In genomic region chr2:70520825-70521224, GRCh38 we compare ENCODE assay signal across 19 cellular contexts. TPM values are rescaled to one million over a fixed set of nuclear protein-coding genes. Genes with fewer than 3 reads are reported as not detected.
A peak's percentile ranks its signal among the peaks of the same experiment; 100 is the strongest.
DNase-seq lines count a peak whose midpoint lies in the region; ATAC-seq, FAIRE-seq and TF ChIP-seq lines count a peak whose summit lies in the region.
"Had no signal": no experiment of that assay in that cellular context is flagged by ENCODE, and none has a peak within 500 bp of the region (broad histone marks: within the 10 kb centered on the region; RNA-seq: fewer than 3 reads in every experiment).

No MANE protein-coding gene starts in this region.

- ATAC-seq in naive thymus-derived CD4-positive, alpha-beta T cell = no peak
- no peak for ATAC-seq in GM19395 (IDR thresholded peaks at IDR 0.05; ENCODE audit: unreplicated experiment)
- ATAC-seq: GM23338, HepG2 had no signal

- H3K27me3 ChIP-seq in PC-9 (ENCODE audit: insufficient read depth, low read depth) = no peaks in the 10 kb centered on the region
- H3K27me3 ChIP-seq in small intestine (ENCODE audit: control insufficient read depth in 2 of 2, insufficient read depth in 2 of 2, low read length in 2 of 2) = no peaks in the 10 kb centered on the region
- H3K27me3 ChIP-seq in naive thymus-derived CD4-positive, alpha-beta T cell (ENCODE audit: control insufficient read depth in 2 of 2, insufficient read depth in 2 of 2, low read length in 2 of 2) = no peaks in the 10 kb centered on the region

- no peak overlapping the region for H2AFZ ChIP-seq in PC-9
- H2AFZ ChIP-seq: GM23338 had no signal

- CTCF ChIA-PET in PC-9 (lab: Charles Lee) = no interaction called here
- CTCF ChIA-PET in naive thymus-derived CD4-positive, alpha-beta T cell (lab: Charles Lee) = no interaction called here

- H3K9me3 ChIP-seq in PC-9 (ENCODE audit: insufficient read depth, low read depth) (no peaks in the 10 kb centered on the region), small intestine (ENCODE audit: control insufficient read depth, low read depth) (no peaks in the 10 kb centered on the region)
- H3K9me3 ChIP-seq in naive thymus-derived CD4-positive, alpha-beta T cell (ENCODE audit: control insufficient read depth in 2 of 3, low read length in 3 of 3) = no peaks in the 10 kb centered on the region

- H3K4me2 ChIP-seq in PC-9 = peak overlapping the region; percentile 53
- H3K4me2 ChIP-seq: GM23338, KMS-11 had no signal

- H3F3A ChIP-seq in PC-9 (ENCODE audit: insufficient read depth, low read depth) = peaks cover 35% of the 10 kb centered on the region

- BruUV-seq in PC-9 (replicated peaks; lab: Mats Ljungman, UMichigan) = no TSS peak

- TF ChIP-seq CTCF in PC-9 (conservative IDR thresholded peaks at IDR 0.05) (no peak), osteocyte (IDR thresholded peaks at IDR 0.05) (no peak)

- no peaks in the 10 kb centered on the region for H3K36me3 Mint-ChIP-seq in naive thymus-derived CD4-positive, alpha-beta T cell
- no peaks in the 10 kb centered on the region for H3K36me3 Mint-ChIP-seq in osteocyte (ENCODE audit: unreplicated experiment)

- POLR2A ChIA-PET in PC-9 (lab: Charles Lee; ENCODE audit: unreplicated experiment) = no interaction called here
- POLR2A ChIA-PET in naive thymus-derived CD4-positive, alpha-beta T cell (lab: Charles Lee) = no interaction called here

- H3K79me2 ChIP-seq in PC-9 (ENCODE audit: low read depth) = peaks cover 83% of the 10 kb centered on the region

- H3K9me2 ChIP-seq in PC-9 (ENCODE audit: insufficient read depth) = no peaks in the 10 kb centered on the region

- H3K36me3 ChIP-seq in PC-9 (ENCODE audit: low read depth) (no peaks in the 10 kb centered on the region; the same call in 1 of the 2 replicates), small intestine (ENCODE audit: control insufficient read depth in 2 of 2, insufficient read depth in 2 of 2, low read length in 2 of 2) (no peaks in the 10 kb centered on the region)
- H3K36me3 ChIP-seq in naive thymus-derived CD4-positive, alpha-beta T cell (ENCODE audit: control insufficient read depth in 2 of 3, insufficient read depth in 3 of 3, low read length in 3 of 3) = no peaks in the 10 kb centered on the region

- H3K27ac Mint-ChIP-seq in naive thymus-derived CD4-positive, alpha-beta T cell = peak overlapping the region in 1 of 9 donors; percentile 48
- no peak overlapping the region for H3K27ac Mint-ChIP-seq in osteocyte (ENCODE audit: unreplicated experiment)
- H3K27ac Mint-ChIP-seq: GM23338, HFFc6 had no signal

- H3K9me3 Mint-ChIP-seq in naive thymus-derived CD4-positive, alpha-beta T cell = no peaks in the 10 kb centered on the region
- H3K9me3 Mint-ChIP-seq in osteocyte (ENCODE audit: unreplicated experiment) = no peaks in the 10 kb centered on the region
- H3K9me3 Mint-ChIP-seq: GM23338, HFFc6 had no signal

- DNase-seq in NCI-H345 (lab: John Stamatoyannopoulos, UW) (peak; percentile 7), NCI-H345 treated with DMSO at 0.1 percent for 48 hours (lab: John Stamatoyannopoulos, UW; ENCODE audit: unreplicated experiment) (no peak), PC-9 (peak in 1 of 2 experiments; percentile 61), islet precursor cell (peak; percentile 25), small intestine (peak; percentile 47), osteocyte (ENCODE audit: extremely low spot score, unreplicated experiment) (no peak)
- no peak for DNase-seq in naive thymus-derived CD4-positive, alpha-beta T cell
- DNase-seq: DMS153, HFFc6, NCI-H1436, NCI-H2029, NCI-H226, NCI-H82 had no signal

- no peaks in the 10 kb centered on the region for H4K20me1 ChIP-seq in PC-9 (ENCODE audit: insufficient read depth)

- H3K27ac ChIP-seq in PC-9 = peak overlapping the region; percentile 24; the same call in 1 of the 2 replicates
- no peak overlapping the region for H3K27ac ChIP-seq in small intestine (ENCODE audit: low read depth in 1 of 2, low read length in 1 of 2)
- H3K27ac ChIP-seq in naive thymus-derived CD4-positive, alpha-beta T cell (ENCODE audit: low read depth, low read length) = no peak overlapping the region
- H3K27ac ChIP-seq: C4-2B, KMS-11 had no signal

- 26 to 67% (median 37%) methylated on average over 3 of the region's 3 CpGs for WGBS in small intestine, 3 donors

- H3K4me3 ChIP-seq in PC-9 (no peak overlapping the region), small intestine (ENCODE audit: low read depth in 1 of 2, low read length in 2 of 2) (no peak overlapping the region)
- no peak overlapping the region for H3K4me3 ChIP-seq in naive thymus-derived CD4-positive, alpha-beta T cell (ENCODE audit: low read length)
- H3K4me3 ChIP-seq: GM23338 had no signal

- H3K4me1 Mint-ChIP-seq in naive thymus-derived CD4-positive, alpha-beta T cell = peaks cover 14 to 38% (median 25%) of the 10 kb centered on the region in 7 donors
- H3K4me1 Mint-ChIP-seq in osteocyte (ENCODE audit: unreplicated experiment) = no peaks in the 10 kb centered on the region

- peaks cover 56% of the 10 kb centered on the region for H3K4me1 ChIP-seq in PC-9 (replicated peaks; ENCODE audit: insufficient read depth)
- peaks cover 7 to 19% of the 10 kb centered on the region in 2 donors for H3K4me1 ChIP-seq in small intestine (ENCODE audit: control insufficient read depth in 2 of 2, insufficient read depth in 1 of 2, low read depth in 1 of 2, low read length in 1 of 2)
- peaks cover 19 to 26% of the 10 kb centered on the region in 2 donors for H3K4me1 ChIP-seq in naive thymus-derived CD4-positive, alpha-beta T cell (ENCODE audit: control insufficient read depth in 2 of 2, insufficient read depth in 2 of 2, low read length in 2 of 2)

- H3K27me3 Mint-ChIP-seq in naive thymus-derived CD4-positive, alpha-beta T cell = no peaks in the 10 kb centered on the region
- H3K27me3 Mint-ChIP-seq in osteocyte (ENCODE audit: unreplicated experiment) = peaks cover 6% of the 10 kb centered on the region

- intact Hi-C loops in PC-9 (cut with micrococcal nuclease; ENCODE audit: unreplicated experiment) = loop anchor here (10.0 kb wide), 1 partner anchor 136 kb away; no protein-coding TSS in a partner anchor
- intact Hi-C loops in naive thymus-derived CD4-positive, alpha-beta T cell (cut with micrococcal nuclease) = no loop called here

- no peak overlapping the region for H3K4me3 Mint-ChIP-seq in naive thymus-derived CD4-positive, alpha-beta T cell
- H3K4me3 Mint-ChIP-seq in osteocyte (ENCODE audit: unreplicated experiment) = no peak overlapping the region
- H3K4me3 Mint-ChIP-seq: GM23338, HFFc6 had no signal

- no peak for FAIRE-seq in small intestine (lab: Jason Lieb, UNC)
- FAIRE-seq: A204.1, HepG2 had no signal

RNA-seq across cellular contexts. Expression of gene TGFA, which starts 32.8 kb away (rescaled TPM):
- total RNA-seq in PC-9 (2021) (27.7 and 36.4 TPM in 2 replicates), osteocyte (0.08 TPM in 1 of 2 replicates, not detected in the other)
- polyA plus RNA-seq in small intestine = 1 to 10 TPM; 6.3 to 9.6 (median 8.9) TPM
- total RNA-seq in naive thymus-derived CD4-positive, alpha-beta T cell = 1 to 10 TPM in 3 of 5 experiments, under 1 TPM in 1, not detected in 1; 0.98 to 3.2 (median 2.3) TPM
- polyA plus RNA-seq in naive thymus-derived CD4-positive, alpha-beta T cell = 1 to 10 TPM in 1 of 2 donors, under 1 TPM in 1; 0.44 to 1.8 TPM

Comparison
In these comparisons a context has a peak if more than half of its experiments do, and no peak if none do; other contexts are left out.
1. DNase-seq: peak in NCI-H345 (single experiment), islet precursor cell (single experiment) and small intestine (single experiment); none in NCI-H345 treated with DMSO at 0.1 percent for 48 hours (single experiment), naive thymus-derived CD4-positive, alpha-beta T cell (0 of 9) and osteocyte (single experiment).